ENCODE assay signal across 8 cellular contexts in the genomic region with DNA sequence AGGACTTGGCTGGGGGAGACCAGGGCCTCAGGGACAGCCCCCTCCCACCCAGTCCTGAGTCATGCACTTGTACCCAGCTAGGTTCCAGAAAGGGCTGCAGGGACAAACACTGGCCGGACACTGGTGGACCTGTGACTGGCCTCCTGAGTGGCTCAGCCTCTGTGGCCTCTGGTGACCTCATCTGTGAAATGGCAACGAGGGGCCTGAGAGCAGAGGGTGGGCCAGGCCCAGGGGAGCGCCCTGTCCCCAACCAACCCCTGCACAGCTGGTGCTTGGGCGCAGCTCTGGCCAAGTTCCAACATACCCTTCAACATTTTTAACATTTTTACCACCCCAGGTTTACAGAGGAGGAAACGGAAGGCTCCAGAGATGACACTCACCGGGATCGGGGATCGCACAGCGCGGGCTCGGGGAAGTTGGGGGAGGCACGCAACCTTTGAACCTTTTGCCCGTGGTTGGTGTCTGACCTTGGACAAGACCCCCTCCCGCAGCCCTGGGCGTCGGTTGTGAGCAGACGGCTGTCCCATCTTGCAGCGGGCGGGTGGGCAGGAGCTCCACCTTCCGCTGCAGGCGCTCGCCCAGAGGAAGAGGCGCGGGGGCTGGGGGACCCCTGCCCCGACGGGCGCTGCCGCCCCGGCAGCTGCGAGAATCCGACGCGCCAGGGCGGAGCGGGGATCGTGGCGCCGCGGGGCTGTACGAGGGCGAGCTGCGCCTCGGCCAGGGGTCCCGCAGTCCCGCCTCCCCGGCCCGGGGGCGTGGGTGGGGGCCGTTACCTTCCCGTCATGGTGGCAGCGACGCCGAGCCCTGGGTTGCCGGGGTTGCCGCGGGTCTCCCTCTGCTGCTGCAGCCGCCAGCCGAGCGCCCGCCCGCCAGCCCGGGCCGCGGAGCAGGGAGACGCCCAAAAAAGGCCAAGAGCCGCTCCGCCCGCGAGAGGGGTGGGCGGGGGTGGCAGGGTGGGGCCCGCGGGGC. TPM values are rescaled to one million over a fixed set of nuclear protein-coding genes. Genes with fewer than 3 reads are reported as not detected.
A peak's percentile ranks its signal among the peaks of the same experiment; 100 is the strongest.
DNase-seq lines count a peak whose midpoint lies in the region; ATAC-seq and TF ChIP-seq lines count a peak whose summit lies in the region.

No MANE protein-coding gene starts in this region.

- H3K36me3 ChIP-seq in HUES64 (ENCODE audit: insufficient read depth, low read length) (no peaks in the 10 kb centered on the region), ascending aorta (no peaks in the 10 kb centered on the region), iPS-18a (ENCODE audit: control insufficient read depth, low read depth, low read length) (no peaks in the 10 kb centered on the region), skeletal muscle tissue (ENCODE audit: control insufficient read depth in 3 of 3, insufficient read depth in 3 of 3, low read length in 3 of 3) (no peaks in the 10 kb centered on the region)

- ATAC-seq in GM18868 (IDR thresholded peaks at IDR 0.05; ENCODE audit: unreplicated experiment) (no peak), HG02678 (IDR thresholded peaks at IDR 0.05; ENCODE audit: unreplicated experiment) (no peak)

- H3K27ac ChIP-seq in HUES64 (ENCODE audit: low read depth, low read length): no peak overlapping the region
- H3K27ac ChIP-seq in ascending aorta: peak overlapping the region; percentile 89 to 92
- no peak overlapping the region for H3K27ac ChIP-seq in iPS-18a (ENCODE audit: low read length)
- peak overlapping the region; percentile 50 for H3K27ac ChIP-seq in skeletal muscle tissue (ENCODE audit: low read depth, low read length)
- no peak overlapping the region for H3K27ac ChIP-seq in substantia nigra (ENCODE audit: low read depth, low read length, poor library complexity, severe bottlenecking)

- peaks cover 68% of the 10 kb centered on the region for H3K27me3 ChIP-seq in HUES64 (ENCODE audit: insufficient read depth, low read length)
- H3K27me3 ChIP-seq in ascending aorta: no peaks in the 10 kb centered on the region
- H3K27me3 ChIP-seq in iPS-18a (ENCODE audit: control insufficient read depth, insufficient read depth, low read length): peaks cover 50% of the 10 kb centered on the region
- peaks cover 0 to 38% (median 32%) of the 10 kb centered on the region in 3 donors for H3K27me3 ChIP-seq in skeletal muscle tissue (ENCODE audit: control insufficient read depth in 3 of 3, insufficient read depth in 3 of 3, low read length in 3 of 3)

- TF ChIP-seq CTCF in AG09309 (IDR thresholded peaks at IDR 0.05; ENCODE audit: control insufficient read depth, insufficient read depth, low read depth, low read length, missing control alignments) (no peak), ascending aorta (IDR thresholded peaks at IDR 0.05) (no peak)

- 8% methylated on average over 62 of the region's 72 CpGs for WGBS in HUES64

- peak overlapping the region; percentile 30 for H3K9ac ChIP-seq in HUES64 (ENCODE audit: low read depth, low read length)
- H3K9ac ChIP-seq in iPS-18a (ENCODE audit: low read length): no peak overlapping the region
- peak overlapping the region; percentile 45 to 81 (median 74) for H3K9ac ChIP-seq in skeletal muscle tissue (ENCODE audit: low read depth in 1 of 3, low read length in 3 of 3)

- intact Hi-C loops in ascending aorta (cut with DNase I): loop anchor here (1.0 to 10.0 kb wide), 4 partner anchors 21 to 290 kb away; a partner anchor contains a TSS

- DNase-seq in AG09309 (ENCODE audit: low read depth): no peak
- DNase-seq in ascending aorta (ENCODE audit: low spot score in 2 of 2): peak; percentile 45 to 85
- DNase-seq in substantia nigra (lab: John Stamatoyannopoulos, UW): no peak

- H3K4me3 ChIP-seq in AG09309 (ENCODE audit: control insufficient read depth, low read depth, low read length): peak overlapping the region; percentile 62
- H3K4me3 ChIP-seq in HUES64 (ENCODE audit: low read length): peak overlapping the region; percentile 59
- peak overlapping the region; percentile 94 to 99 for H3K4me3 ChIP-seq in ascending aorta
- peak overlapping the region; percentile 46 for H3K4me3 ChIP-seq in iPS-18a (ENCODE audit: low read length)
- H3K4me3 ChIP-seq in skeletal muscle tissue (ENCODE audit: low read length in 3 of 3): peak overlapping the region; percentile 64 to 72 (median 72)

- H3K9me3 ChIP-seq in HUES64 (ENCODE audit: insufficient read depth, low read depth, low read length): no peaks in the 10 kb centered on the region
- H3K9me3 ChIP-seq in ascending aorta: no peaks in the 10 kb centered on the region
- H3K9me3 ChIP-seq in iPS-18a (ENCODE audit: control insufficient read depth, low read depth, low read length): no peaks in the 10 kb centered on the region
- no peaks in the 10 kb centered on the region for H3K9me3 ChIP-seq in skeletal muscle tissue (ENCODE audit: control insufficient read depth in 3 of 3, low read length in 3 of 3)

- peaks cover 5% of the 10 kb centered on the region; the same call in 1 of the 2 replicates for H3K4me1 ChIP-seq in HUES64 (ENCODE audit: insufficient read depth, low read length)
- H3K4me1 ChIP-seq in ascending aorta: peaks cover 0 to 24% of the 10 kb centered on the region in 2 donors
- H3K4me1 ChIP-seq in iPS-18a (ENCODE audit: control insufficient read depth, low read depth, low read length): peaks cover 3% of the 10 kb centered on the region
- H3K4me1 ChIP-seq in skeletal muscle tissue (ENCODE audit: control insufficient read depth in 3 of 3, insufficient read depth in 3 of 3, low read length in 3 of 3): peaks cover 25 to 35% (median 27%) of the 10 kb centered on the region in 3 donors

RNA-seq across cellular contexts. Expression of a gene that starts 0.8 kb away (rescaled TPM):
- 3.1 TPM for polyA plus RNA-seq in HUES64 (2013, experiment 1 of 2)
- polyA plus RNA-seq in HUES64 (2013, experiment 2 of 2): 2.0 TPM
- total RNA-seq in ascending aorta (169 TPM), skeletal muscle tissue (5.7 TPM)

RNA-seq across cellular contexts. Expression of a gene that starts 26.8 kb away (rescaled TPM):
- 8.6 TPM for polyA plus RNA-seq in HUES64 (2013, experiment 1 of 2)
- polyA plus RNA-seq in HUES64 (2013, experiment 2 of 2): 10.7 TPM
- total RNA-seq in ascending aorta: 8.3 TPM
- 7.8 TPM for total RNA-seq in skeletal muscle tissue

RNA-seq across cellular contexts. Expression of a gene that starts 28.6 kb away (rescaled TPM):
- 0.10 TPM for polyA plus RNA-seq in HUES64 (2013, experiment 1 of 2)
- polyA plus RNA-seq in HUES64 (2013, experiment 2 of 2): 0.32 TPM
- total RNA-seq in ascending aorta (not detected), skeletal muscle tissue (1.0 TPM)

Comparison
In these comparisons a context has a peak if more than half of its experiments do, and no peak if none do; other contexts are left out.
1. DNase-seq: peak in ascending aorta (2 of 2); none in AG09309 (single experiment) and substantia nigra (0 of 49).
2. H3K4me3 ChIP-seq: peak in every context shown above with its lines; median percentile 96 in ascending aorta; 72 in skeletal muscle tissue; 62 in AG09309; 59 in HUES64; 46 in iPS-18a.
3. H3K27ac ChIP-seq: peak in ascending aorta (2 of 2) and skeletal muscle tissue (single experiment); none in HUES64 (single experiment), iPS-18a (single experiment) and substantia nigra (single experiment).
4. RNA of a gene that starts 0.8 kb away (total RNA-seq): 169 TPM in ascending aorta (single experiment); 5.7 TPM in skeletal muscle tissue (single experiment); every median in the first group is over 10 times any median in the second.